Comparison of ENCODE assay signal across 8 cellular contexts in the genomic region with DNA sequence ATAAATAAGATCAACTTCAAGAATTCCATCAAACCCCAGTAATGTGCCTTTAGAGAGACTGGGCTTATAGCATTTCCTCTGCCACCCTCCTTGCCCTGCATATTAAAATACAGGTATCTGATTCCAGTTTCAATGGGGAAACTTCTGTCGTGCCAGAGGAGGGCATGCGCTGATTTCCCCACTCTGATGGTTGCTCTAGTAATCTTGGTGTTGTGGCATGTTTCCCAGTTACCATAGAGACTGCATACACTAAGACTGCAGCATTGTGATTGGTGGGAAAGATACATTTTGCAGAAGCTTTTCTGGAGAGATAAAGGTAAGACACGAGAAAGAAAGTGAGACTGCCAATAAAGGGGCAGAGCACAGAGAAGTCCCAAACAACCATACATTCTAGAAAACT.
A peak's percentile ranks its signal among the peaks of the same experiment; 100 is the strongest.
DNase-seq lines count a peak whose midpoint lies in the region; ATAC-seq and TF ChIP-seq lines count a peak whose summit lies in the region.

No MANE protein-coding gene starts in this region.

- H3K36me3 ChIP-seq in kidney epithelial cell (ENCODE audit: control insufficient read depth, insufficient read depth, low read length), result no peaks in the 10 kb centered on the region

- H3K4me3 Mint-ChIP-seq in activated B cell treated with CpG ODN at 0.5 μM for 24 hours (no peak overlapping the region), CD14-positive monocyte (no peak overlapping the region)

- H3K27me3 ChIP-seq in kidney epithelial cell (ENCODE audit: control insufficient read depth, insufficient read depth, low read length), result no peaks in the 10 kb centered on the region

- H3K4me1 Mint-ChIP-seq in activated B cell treated with CpG ODN at 0.5 μM for 24 hours (no peaks in the 10 kb centered on the region), CD14-positive monocyte (no peaks in the 10 kb centered on the region)

- H3K27me3 Mint-ChIP-seq in activated B cell treated with CpG ODN at 0.5 μM for 24 hours, result no peaks in the 10 kb centered on the region
- H3K27me3 Mint-ChIP-seq in CD14-positive monocyte (ENCODE audit: low read depth in 3 of 3), result no peaks in the 10 kb centered on the region

- POLR2A ChIA-PET in activated B cell treated with CpG ODN at 0.5 μM for 24 hours (lab: Charles Lee), result interaction anchor here (1.7 kb wide), 1 partner anchor 65 kb away, joined by 7 read pairs; no protein-coding TSS in a partner anchor

- DNase-seq in activated B cell treated with CpG ODN at 0.5 μM for 24 hours (peak; percentile 21), kidney epithelial cell (ENCODE audit: low read depth) (peak; percentile 54), CD14-positive monocyte (ENCODE audit: low spot score) (no peak), NCI-H128 (lab: John Stamatoyannopoulos, UW; ENCODE audit: unreplicated experiment) (no peak), RKO (ENCODE audit: low spot score) (no peak)

- CTCF ChIA-PET in activated B cell treated with CpG ODN at 0.5 μM for 24 hours (lab: Charles Lee), result no interaction called here

- H3K4me3 ChIP-seq in kidney epithelial cell (ENCODE audit: low read depth, low read length), result no peak overlapping the region

- no peak for TF ChIP-seq CTCF in activated B cell treated with CpG ODN at 0.5 μM for 24 hours (IDR thresholded peaks at IDR 0.05)
- TF ChIP-seq CTCF in kidney epithelial cell (IDR thresholded peaks at IDR 0.05; ENCODE audit: insufficient read depth, low read length, poor library complexity, severe bottlenecking), result no peak
- no peak for TF ChIP-seq CTCF in CD14-positive monocyte (IDR thresholded peaks at IDR 0.05)

- ATAC-seq in GM18498 (IDR thresholded peaks at IDR 0.05; ENCODE audit: unreplicated experiment) (peak; percentile 46), HG02763 (IDR thresholded peaks at IDR 0.05; ENCODE audit: unreplicated experiment) (peak; percentile 64), activated B cell treated with CpG ODN at 0.5 μM for 24 hours (ENCODE audit: low read depth) (peak; percentile 97), GM21367 (IDR thresholded peaks at IDR 0.05; ENCODE audit: unreplicated experiment) (no peak)

- H3K27ac Mint-ChIP-seq in activated B cell treated with CpG ODN at 0.5 μM for 24 hours (no peak overlapping the region), CD14-positive monocyte (no peak overlapping the region)

- H3K36me3 Mint-ChIP-seq in activated B cell treated with CpG ODN at 0.5 μM for 24 hours (ENCODE audit: low read depth), result no peaks in the 10 kb centered on the region
- no peaks in the 10 kb centered on the region for H3K36me3 Mint-ChIP-seq in CD14-positive monocyte

- H3K9me3 Mint-ChIP-seq in activated B cell treated with CpG ODN at 0.5 μM for 24 hours, result no peaks in the 10 kb centered on the region
- H3K9me3 Mint-ChIP-seq in CD14-positive monocyte, result peaks cover 0 to 2% (median 0%) of the 10 kb centered on the region in 7 donors

- intact Hi-C loops in activated B cell treated with CpG ODN at 0.5 μM for 24 hours (cut with micrococcal nuclease), result loop anchor here (1.0 to 2.0 kb wide), 5 partner anchors 55 to 627 kb away; a partner anchor contains a TSS
- intact Hi-C loops in CD14-positive monocyte (cut with micrococcal nuclease), result no loop called here

Comparison
In these comparisons a context has a peak if more than half of its experiments do, and no peak if none do; other contexts are left out.
1. DNase-seq: peak in activated B cell treated with CpG ODN at 0.5 μM for 24 hours (single experiment) and kidney epithelial cell (single experiment); none in CD14-positive monocyte (single experiment), NCI-H128 (single experiment) and RKO (single experiment).